9 cellular contexts compared by ENCODE assay signal in genomic region chr5:55231029-55231475, GRCh38. TPM values are rescaled to one million over a fixed set of nuclear protein-coding genes. Genes with fewer than 3 reads are reported as not detected.
DNase-seq lines count a peak whose midpoint lies in the region; ATAC-seq and TF ChIP-seq lines count a peak whose summit lies in the region.
"Had no signal": no experiment of that assay in that cellular context is flagged by ENCODE, and none has a peak within 500 bp of the region (broad histone marks: within the 10 kb centered on the region; RNA-seq: fewer than 3 reads in every experiment).

No MANE protein-coding gene starts in this region.

- H3K4me3 Mint-ChIP-seq in IgD-negative memory B cell (peak overlapping the region; percentile 65 to 96 (median 80)), nephron (peak overlapping the region; percentile 95 to 98 (median 96))

- peak overlapping the region; percentile 5 to 99 (median 52); a peak in 21 of 22 replicates for H3K4me2 ChIP-seq in BLaER1 treated with 17β-estradiol and CSF1 and Interleukin-3, amounts not matched to agents 10 nM and 100 nM

- H3K27me3 Mint-ChIP-seq in IgD-negative memory B cell, result peaks cover 69% of the 10 kb centered on the region
- peaks cover 90% of the 10 kb centered on the region for H3K27me3 Mint-ChIP-seq in nephron (ENCODE audit: low read depth)

- intact Hi-C loops in sigmoid colon (cut with DNase I), result no loop called here

- H3K9ac ChIP-seq in BLaER1 treated with 17β-estradiol and CSF1 and Interleukin-3, amounts not matched to agents 10 nM and 100 nM, result no peak overlapping the region

- no peaks in the 10 kb centered on the region for H3K36me3 ChIP-seq in BLaER1 treated with 17β-estradiol and CSF1 and Interleukin-3, amounts not matched to agents 10 nM and 100 nM
- H3K36me3 ChIP-seq in sigmoid colon, result no peaks in the 10 kb centered on the region

- peaks cover 4 to 91% (median 63%) of the 10 kb centered on the region in 11 experiments; a peak in 20 of 22 replicates for H4K20me1 ChIP-seq in BLaER1 treated with 17β-estradiol and CSF1 and Interleukin-3, amounts not matched to agents 10 nM and 100 nM

- no peaks in the 10 kb centered on the region for H3K9me3 ChIP-seq in BLaER1 treated with 17β-estradiol and CSF1 and Interleukin-3, amounts not matched to agents 10 nM and 100 nM (replicated peaks in 1 of 11)
- H3K9me3 ChIP-seq in sigmoid colon, result no peaks in the 10 kb centered on the region

- H3K4me1 Mint-ChIP-seq in IgD-negative memory B cell (peaks cover 26 to 29% (median 28%) of the 10 kb centered on the region in 3 donors), nephron (peaks cover 33% of the 10 kb centered on the region)

- peak; percentile 26 for DNase-seq in cerebellar cortex (ENCODE audit: low spot score)
- DNase-seq in occipital lobe (lab: John Stamatoyannopoulos, UW), result no peak
- DNase-seq in sigmoid colon, result no peak
- DNase-seq: activated CD4-positive, alpha-beta T cell treated with anti-CD3 and anti-CD28 coated beads, Interleukin-2, amount 50 U/mL, for 48 hours had no signal

- peak overlapping the region in 8 of 10 experiments; percentile 4 to 67 (median 46); a peak in 10 of 20 replicates for H3K4me3 ChIP-seq in BLaER1 treated with 17β-estradiol and CSF1 and Interleukin-3, amounts not matched to agents 10 nM and 100 nM
- H3K4me3 ChIP-seq in sigmoid colon, result peak overlapping the region in 2 of 4 donors; percentile 11 to 16

- TF ChIP-seq CTCF in nephron (IDR thresholded peaks at IDR 0.05; ENCODE audit: unreplicated experiment in 3 of 3) (no peak), sigmoid colon (IDR thresholded peaks at IDR 0.05) (no peak)

- peaks cover 93 to 100% (median 95%) of the 10 kb centered on the region in 11 experiments for H3K27me3 ChIP-seq in BLaER1 treated with 17β-estradiol and CSF1 and Interleukin-3, amounts not matched to agents 10 nM and 100 nM
- H3K27me3 ChIP-seq in sigmoid colon, result peaks cover 68 to 100% (median 91%) of the 10 kb centered on the region in 3 donors

- WGBS in sigmoid colon, 2 donors, result 1 to 3% methylated on average over 12 of the region's 12 CpGs

- TF ChIP-seq POLR2A in sigmoid colon (IDR thresholded peaks at IDR 0.05), result no peak

- no peak for TF ChIP-seq EP300 in sigmoid colon (IDR thresholded peaks at IDR 0.05)

- H3K9me3 Mint-ChIP-seq in IgD-negative memory B cell (peaks cover 0 to 2% (median 0%) of the 10 kb centered on the region in 3 donors), nephron (no peaks in the 10 kb centered on the region)

- H3K36me3 Mint-ChIP-seq in IgD-negative memory B cell (peaks cover 2% of the 10 kb centered on the region), nephron (ENCODE audit: low read depth) (no peaks in the 10 kb centered on the region)

- H3K27ac ChIP-seq in BLaER1 treated with 17β-estradiol and CSF1 and Interleukin-3, amounts not matched to agents 10 nM and 100 nM, result no peak overlapping the region
- H3K27ac ChIP-seq in sigmoid colon, result no peak overlapping the region

- H3K27ac Mint-ChIP-seq in IgD-negative memory B cell (peak overlapping the region in 1 of 3 donors; percentile 66), nephron (no peak overlapping the region)

- no peak for ATAC-seq in GM21825 (IDR thresholded peaks at IDR 0.05; ENCODE audit: unreplicated experiment)
- no peak for ATAC-seq in GM21786 (IDR thresholded peaks at IDR 0.05; ENCODE audit: unreplicated experiment)

- peaks cover 32 to 54% (median 46%) of the 10 kb centered on the region in 10 experiments for H3K4me1 ChIP-seq in BLaER1 treated with 17β-estradiol and CSF1 and Interleukin-3, amounts not matched to agents 10 nM and 100 nM
- H3K4me1 ChIP-seq in sigmoid colon, result peaks cover 0 to 56% (median 51%) of the 10 kb centered on the region in 4 donors

RNA-seq across cellular contexts. Expression of gene CCNO, which starts 2.4 kb away (rescaled TPM):
- polyA plus RNA-seq in IgD-negative memory B cell (not detected), sigmoid colon (1 to 10 TPM in 1 of 3 donors, not detected in 2; 2.0 TPM)
- total RNA-seq in occipital lobe (0.16 TPM), sigmoid colon (not detected)

RNA-seq across cellular contexts. Expression of gene MCIDAS, which starts 3.9 kb away (rescaled TPM):
- polyA plus RNA-seq in IgD-negative memory B cell (not detected), sigmoid colon (1 to 10 TPM in 1 of 3 donors, under 1 TPM in 1, not detected in 1; 0.15 to 3.6 TPM)
- total RNA-seq in occipital lobe (not detected), sigmoid colon (not detected)

RNA-seq across cellular contexts. Expression of gene CDC20B, which starts 58.1 kb away (rescaled TPM):
- polyA plus RNA-seq in IgD-negative memory B cell (not detected), sigmoid colon (not detected)
- total RNA-seq in occipital lobe (0.78 TPM), sigmoid colon (not detected)
